In the genomic region with DNA sequence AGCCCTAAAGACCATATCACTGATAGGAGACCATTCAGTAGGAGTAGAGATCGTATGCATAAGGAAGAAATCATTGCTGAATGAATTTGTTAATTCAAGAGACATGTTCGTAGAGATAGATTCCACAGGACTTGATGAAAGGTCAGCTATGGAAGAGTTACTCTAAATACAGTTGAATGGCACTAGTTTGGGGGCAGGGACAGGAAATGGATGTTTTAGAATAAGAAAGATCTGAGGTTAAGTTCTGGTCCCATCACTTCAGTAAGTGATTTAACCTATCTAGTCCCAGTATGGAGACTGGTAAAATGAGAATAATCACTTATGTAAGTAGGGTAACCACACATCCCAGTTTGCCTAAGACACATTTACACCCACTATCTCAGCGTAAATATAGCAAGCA, we compare ENCODE assay signal across 21 cellular contexts. TPM values are rescaled to one million over a fixed set of nuclear protein-coding genes. Genes with fewer than 3 reads are reported as not detected.
"Had no signal": no experiment of that assay in that cellular context is flagged by ENCODE, and none has a peak within 500 bp of the region (broad histone marks: within the 10 kb centered on the region; RNA-seq: fewer than 3 reads in every experiment).

No MANE protein-coding gene starts in this region.

- H3K4me1 ChIP-seq: colonic mucosa had no signal

- H3K27me3 ChIP-seq: colonic mucosa, dorsolateral prefrontal cortex, sigmoid colon, vagina had no signal

- H3K27ac Mint-ChIP-seq: activated naive CD4-positive, alpha-beta T cell treated with anti-CD3 and anti-CD28 coated beads for 36 hours; activated T-cell treated with anti-CD3 and anti-CD28 coated beads, Interleukin-2, amount 50 U/mL, for 72 hours; naive B cell; neural progenitor cell; stimulated activated naive B cell treated with anti-CD40 and anti-IgM and Interleukin-4, amounts not matched to agents 10 μg/mL and 1 μg/mL and 100 μg/mL, for 72 hours; T-helper 17 cell; type B pancreatic cell had no signal

- DNase-seq: activated CD4-positive, alpha-beta T cell treated with anti-CD3 and anti-CD28 coated beads, Interleukin-2, amount 50 U/mL, for 1 hour; activated CD4-positive, CD25-positive, alpha-beta regulatory T cell treated with anti-CD3 and anti-CD28 coated beads, Interleukin-2, amount 50 U/mL, for 72 hours; activated effector memory CD4-positive, alpha-beta T cell treated with Interleukin-2 at 50 U/mL for 16 hours; heart left ventricle; lower lobe of right lung; naive B cell; sigmoid colon; stimulated activated CD4-positive, alpha-beta T cell treated with anti-CD3 and anti-CD28 coated beads, Interleukin-2, amount 100 ng/mL, for 48 hours; stimulated activated CD8-positive, alpha-beta memory T cell treated with anti-CD3 and anti-CD28 coated beads, Interleukin-4, amount 100 ng/mL, for 48 hours; stimulated activated naive B cell treated with anti-CD40 and anti-IgM and Interleukin-4, amounts not matched to agents 10 μg/mL and 1 μg/mL and 100 μg/mL, for 72 hours; T-helper 17 cell had no signal

- H3K36me3 ChIP-seq: colonic mucosa, heart left ventricle, lower lobe of right lung, neural progenitor cell, sigmoid colon, vagina had no signal

- H3K27me3 Mint-ChIP-seq: type B pancreatic cell had no signal

- H2AFZ ChIP-seq: neural progenitor cell had no signal

- ATAC-seq: activated T-cell treated with anti-CD3 and anti-CD28 coated beads, Interleukin-2, amount 50 U/mL, for 72 hours; heart left ventricle; left lobe of liver; lower lobe of right lung; stimulated activated naive B cell treated with anti-CD40 and anti-IgM and Interleukin-4, amounts not matched to agents 10 μg/mL and 1 μg/mL and 100 μg/mL, for 72 hours; T-helper 17 cell had no signal

- H3K9me3 ChIP-seq: colonic mucosa, heart left ventricle, lower lobe of right lung, sigmoid colon, vagina had no signal

- H3K4me3 ChIP-seq: colonic mucosa, dorsolateral prefrontal cortex, heart left ventricle, lower lobe of right lung, neural progenitor cell, sigmoid colon, vagina had no signal

- H3K4me3 Mint-ChIP-seq: activated naive CD4-positive, alpha-beta T cell treated with anti-CD3 and anti-CD28 coated beads for 36 hours; activated T-cell treated with anti-CD3 and anti-CD28 coated beads, Interleukin-2, amount 50 U/mL, for 72 hours; naive B cell; neural progenitor cell; stimulated activated naive B cell treated with anti-CD40 and anti-IgM and Interleukin-4, amounts not matched to agents 10 μg/mL and 1 μg/mL and 100 μg/mL, for 72 hours; T-helper 17 cell; type B pancreatic cell had no signal

- H3K4me2 ChIP-seq: neural progenitor cell had no signal

- H3K9me3 Mint-ChIP-seq: activated naive CD4-positive, alpha-beta T cell treated with anti-CD3 and anti-CD28 coated beads for 36 hours; activated T-cell treated with anti-CD3 and anti-CD28 coated beads, Interleukin-2, amount 50 U/mL, for 72 hours; stimulated activated naive B cell treated with anti-CD40 and anti-IgM and Interleukin-4, amounts not matched to agents 10 μg/mL and 1 μg/mL and 100 μg/mL, for 72 hours; type B pancreatic cell had no signal

- H3K9ac ChIP-seq: neural progenitor cell had no signal

- H3K36me3 Mint-ChIP-seq: naive B cell; neural progenitor cell; stimulated activated naive B cell treated with anti-CD40 and anti-IgM and Interleukin-4, amounts not matched to agents 10 μg/mL and 1 μg/mL and 100 μg/mL, for 72 hours; type B pancreatic cell had no signal

- H3K27ac ChIP-seq: colonic mucosa, epithelial cell of prostate, heart left ventricle, lower lobe of right lung, neural progenitor cell, sigmoid colon, vagina had no signal

RNA-seq across cellular contexts. Expression of a gene that starts 2.9 kb away (rescaled TPM):
- total RNA-seq: mesenteric fat pad had no signal
